ENCODE assay signal across 12 cellular contexts in the genomic region with DNA sequence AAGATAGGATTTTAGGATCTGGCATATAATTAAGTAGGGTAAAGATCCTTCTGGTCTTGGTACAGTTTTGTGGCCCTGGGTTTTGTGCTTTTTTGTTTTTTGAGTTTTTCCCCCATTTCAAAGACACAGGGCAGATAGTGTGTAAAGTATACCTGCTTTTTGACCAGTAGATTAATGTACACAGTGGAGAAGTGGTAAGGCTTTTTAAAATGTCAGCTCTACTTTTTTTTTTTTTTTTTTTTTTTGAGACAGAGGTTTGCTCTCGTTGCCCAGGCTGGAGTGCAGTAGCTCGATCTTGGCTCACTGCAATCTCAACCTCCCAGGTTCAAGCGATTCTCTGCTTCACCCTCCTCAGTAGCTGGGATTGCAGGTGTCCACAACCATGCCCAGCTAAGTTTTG. TPM values are rescaled to one million over a fixed set of nuclear protein-coding genes. Genes with fewer than 3 reads are reported as not detected.
DNase-seq lines count a peak whose midpoint lies in the region; ATAC-seq and TF ChIP-seq lines count a peak whose summit lies in the region.
"Had no signal": no experiment of that assay in that cellular context is flagged by ENCODE, and none has a peak within 500 bp of the region (broad histone marks: within the 10 kb centered on the region; RNA-seq: fewer than 3 reads in every experiment).

No MANE protein-coding gene starts in this region.

- H3K27me3 Mint-ChIP-seq in activated naive CD8-positive, alpha-beta T cell: no peaks in the 10 kb centered on the region
- H3K27me3 Mint-ChIP-seq in naive B cell: no peaks in the 10 kb centered on the region

- DNase-seq in naive B cell (no peak), retina (no peak), NCI-H187 treated with DMSO at 0.1 percent for 48 hours (lab: John Stamatoyannopoulos, UW) (no peak), left lung (no peak)
- DNase-seq: activated naive CD4-positive, alpha-beta T cell treated with anti-CD3 and anti-CD28 coated beads for 36 hours; heart right ventricle; NCI-H2171 treated with DMSO at 0.1 percent for 48 hours; Peyer's patch had no signal

- H3K9me3 Mint-ChIP-seq in activated naive CD8-positive, alpha-beta T cell (ENCODE audit: low read depth): no peaks in the 10 kb centered on the region
- H3K9me3 Mint-ChIP-seq in naive B cell: no peaks in the 10 kb centered on the region
- H3K9me3 Mint-ChIP-seq: activated naive CD4-positive, alpha-beta T cell treated with anti-CD3 and anti-CD28 coated beads for 36 hours had no signal

- H3K27ac ChIP-seq in BLaER1 (no peak overlapping the region), HEK293 (ENCODE audit: extremely low read depth, low read depth, low read length) (no peak overlapping the region; the same call in 1 of the 2 replicates), left lung (no peak overlapping the region)
- H3K27ac ChIP-seq: heart right ventricle, Peyer's patch had no signal

- CTCF ChIA-PET in HEK293 (lab: Yijun Ruan, JAX): interaction anchor here (0.6 to 1.2 kb wide), 5 partner anchors 15 to 173 kb away, joined by 3 to 8 read pairs (median 3); no protein-coding TSS in a partner anchor

- peak overlapping the region; percentile 99 for H3K4me3 Mint-ChIP-seq in activated naive CD8-positive, alpha-beta T cell
- peak overlapping the region; percentile 12 to 99 (median 77) for H3K4me3 Mint-ChIP-seq in naive B cell
- H3K4me3 Mint-ChIP-seq: activated naive CD4-positive, alpha-beta T cell treated with anti-CD3 and anti-CD28 coated beads for 36 hours had no signal

- no peaks in the 10 kb centered on the region for H3K27me3 ChIP-seq in BLaER1
- H3K27me3 ChIP-seq in left lung: no peaks in the 10 kb centered on the region
- H3K27me3 ChIP-seq: heart right ventricle, Peyer's patch had no signal

- H3K4me1 ChIP-seq in BLaER1: peaks cover 47% of the 10 kb centered on the region
- H3K4me1 ChIP-seq in HEK293 (ENCODE audit: control insufficient read depth, insufficient read depth, low read length): peaks cover 13% of the 10 kb centered on the region
- H3K4me1 ChIP-seq in left lung: peaks cover 20 to 70% of the 10 kb centered on the region in 2 donors

- POLR2A ChIA-PET in HEK293 (lab: Yijun Ruan, JAX): interaction anchor here (0.5 to 1.3 kb wide), 8 partner anchors 9 to 240 kb away, joined by 3 to 12 read pairs (median 4); partner anchors contain the start of genes RBX1, ST13 and XPNPEP3

- H3K4me1 Mint-ChIP-seq in activated naive CD8-positive, alpha-beta T cell (ENCODE audit: low read depth): peaks cover 70% of the 10 kb centered on the region
- H3K4me1 Mint-ChIP-seq in naive B cell: peaks cover 48 to 77% (median 70%) of the 10 kb centered on the region in 3 donors

- no peak overlapping the region for H3K4me3 ChIP-seq in BLaER1
- H3K4me3 ChIP-seq in HEK293 (ENCODE audit: low read depth, low read length): no peak overlapping the region
- H3K4me3 ChIP-seq in left lung: no peak overlapping the region
- H3K4me3 ChIP-seq: Peyer's patch had no signal

- ATAC-seq in naive B cell (ENCODE audit: low read depth in 2 of 2): no peak
- ATAC-seq in left lung: no peak
- ATAC-seq in GM19397 (IDR thresholded peaks at IDR 0.05; ENCODE audit: unreplicated experiment): no peak
- ATAC-seq: heart right ventricle had no signal

- intact Hi-C loops in left lung (cut with DNase I): loop anchor here in 1 of 2 donors (10.0 kb wide), 1 partner anchor 142 kb away; the partner anchor contains the start of gene RBX1

- peak overlapping the region; percentile 85 for H3K4me2 ChIP-seq in BLaER1

- no peak overlapping the region for H3K9ac ChIP-seq in BLaER1

- H3K9me3 ChIP-seq in BLaER1: no peaks in the 10 kb centered on the region
- no peaks in the 10 kb centered on the region for H3K9me3 ChIP-seq in HEK293 (ENCODE audit: control insufficient read depth, insufficient read depth, low read depth, low read length)
- no peaks in the 10 kb centered on the region for H3K9me3 ChIP-seq in left lung
- H3K9me3 ChIP-seq: heart right ventricle, Peyer's patch had no signal

- H3K36me3 Mint-ChIP-seq in activated naive CD8-positive, alpha-beta T cell: peaks cover 3% of the 10 kb centered on the region
- peaks cover 6 to 10% of the 10 kb centered on the region in 2 donors for H3K36me3 Mint-ChIP-seq in naive B cell

- peak overlapping the region; percentile 46 for H3K27ac Mint-ChIP-seq in activated naive CD8-positive, alpha-beta T cell
- H3K27ac Mint-ChIP-seq in naive B cell: peak overlapping the region in 4 of 6 donors; percentile 26 to 69 (median 50)

- TF ChIP-seq CTCF in HEK293 (tag by site-specific recombination; IDR thresholded peaks at IDR 0.05) (no peak), left lung (IDR thresholded peaks at IDR 0.05) (no peak)

- H4K20me1 ChIP-seq in BLaER1: peaks cover 86% of the 10 kb centered on the region

- H3K36me3 ChIP-seq in BLaER1: peaks cover 29% of the 10 kb centered on the region
- peaks cover 4 to 23% of the 10 kb centered on the region in 2 experiments; a peak in 2 of 3 replicates for H3K36me3 ChIP-seq in HEK293 (ENCODE audit: control insufficient read depth in 2 of 2, insufficient read depth in 1 of 2, low read length in 2 of 2)
- no peaks in the 10 kb centered on the region for H3K36me3 ChIP-seq in left lung
- H3K36me3 ChIP-seq: Peyer's patch had no signal

TF ChIP-seq in HEK293, 187 proteins besides CTCF, POLR2A, EP300 and RAD21:
- TF ChIP-seq ZNF280C (tag by site-specific recombination; IDR thresholded peaks at IDR 0.05) (no peak), ZXDB (tag by site-specific recombination; IDR thresholded peaks at IDR 0.05) (no peak), ZNF362 (tag by site-specific recombination; IDR thresholded peaks at IDR 0.05) (peak; percentile 86)

RNA-seq across cellular contexts. Expression of gene EP300, which starts 4.0 kb away (rescaled TPM):
- 10 to 100 TPM; 17.0 to 41.3 (median 20.1) TPM for polyA plus RNA-seq in naive B cell (ENCODE audit: low read depth in 6 of 6)
- total RNA-seq in left lung: 10 to 100 TPM; 63.3 to 73.8 TPM
